19 cellular contexts compared by ENCODE assay signal in genomic region chr7:1210321-1210978, GRCh38. TPM values are rescaled to one million over a fixed set of nuclear protein-coding genes. Genes with fewer than 3 reads are reported as not detected.
DNase-seq lines count a peak whose midpoint lies in the region; ATAC-seq and TF ChIP-seq lines count a peak whose summit lies in the region.
"Had no signal": no experiment of that assay in that cellular context is flagged by ENCODE, and none has a peak within 500 bp of the region (broad histone marks: within the 10 kb centered on the region; RNA-seq: fewer than 3 reads in every experiment).

No MANE protein-coding gene starts in this region.

- no peaks in the 10 kb centered on the region for H3K9me3 ChIP-seq in A673 (ENCODE audit: low read depth, low read length, poor library complexity, severe bottlenecking)
- H3K9me3 ChIP-seq: uterus had no signal

- CTCF ChIA-PET in A673 (lab: Charles Lee): no interaction called here

- POLR2A ChIA-PET in A673 (lab: Charles Lee; ENCODE audit: low non-redundant PET): no interaction called here

- H3K36me3 ChIP-seq in A673 (ENCODE audit: insufficient read depth, low read length, poor library complexity, severe bottlenecking): no peaks in the 10 kb centered on the region
- H3K36me3 ChIP-seq: uterus had no signal

- no peak for TF ChIP-seq CTCF in A673 (conservative IDR thresholded peaks at IDR 0.05; ENCODE audit: low read depth, low read length)

- intact Hi-C loops in A673 (cut with micrococcal nuclease; ENCODE audit: unreplicated experiment): no loop called here
- intact Hi-C loops in left cardiac atrium (cut with DNase I): no loop called here
- intact Hi-C loops in left colon (cut with DNase I, micrococcal nuclease): no loop called here

- no peak overlapping the region for H3K4me3 ChIP-seq in A673 (ENCODE audit: low read depth, low read length, poor library complexity, severe bottlenecking)
- H3K4me3 ChIP-seq: K562, uterus had no signal

- no peak overlapping the region for H3K27ac ChIP-seq in A673 (ENCODE audit: low read depth, low read length, poor library complexity, severe bottlenecking)
- H3K27ac ChIP-seq: uterus had no signal

- peak; percentile 68 for DNase-seq in A673 (ENCODE audit: low spot score)
- DNase-seq in DMS 273 treated with DMSO at 0.1 percent for 48 hours (lab: John Stamatoyannopoulos, UW): peak; percentile 20
- DNase-seq in RPMI7951 (ENCODE audit: low read depth): peak; percentile 36
- peak; percentile 44 for DNase-seq in left cardiac atrium
- DNase-seq in stimulated activated CD4-positive, alpha-beta T cell treated with anti-CD3 and anti-CD28 coated beads, Interleukin-1b, Interleukin-23, amount 100 ng/mL, for 48 hours: no peak
- no peak for DNase-seq in NCI-H1092 (lab: John Stamatoyannopoulos, UW)
- no peak for DNase-seq in left colon
- DNase-seq: activated CD4-positive, alpha-beta T cell treated with anti-CD3 and anti-CD28 coated beads, Interleukin-2, amount 50 U/mL, for 1 hour; activated T-cell treated with anti-CD3 and anti-CD28 coated beads, Interleukin-2, amount 50 U/mL, for 48 hours; midbrain; NCI-H526; stimulated activated naive CD4-positive, alpha-beta T cell; uterus had no signal

- H3K27me3 ChIP-seq in A673 (replicated peaks; ENCODE audit: insufficient read depth, low read depth, low read length, poor library complexity): no peaks in the 10 kb centered on the region

- peaks cover 9% of the 10 kb centered on the region for H3K4me1 ChIP-seq in A673 (ENCODE audit: insufficient read depth, low read length, poor library complexity, severe bottlenecking)

- no TSS peak for BruUV-seq in A673 (replicated peaks; lab: Mats Ljungman, UMichigan)

- ATAC-seq in left cardiac atrium: peak in 1 of 2 donors; percentile 27
- no peak for ATAC-seq in HG03196 (IDR thresholded peaks at IDR 0.05; ENCODE audit: unreplicated experiment)
- no peak for ATAC-seq in left colon
- ATAC-seq: HCT116 had no signal

RNA-seq across cellular contexts. Expression of gene UNCX, which starts 22.2 kb away (rescaled TPM):
- total RNA-seq in A673 (2021) (1.2 and 1.9 TPM in 2 replicates), left cardiac atrium (not detected), left colon (not detected)
- not detected in 2 replicates for total RNA-seq in RPMI7951 (2014; rRNA removed; shearing (Covaris generic))
- total RNA-seq: B cell, endothelial cell of umbilical vein, K562, omental fat pad, uterus had no signal

RNA-seq across cellular contexts. Expression of gene ZFAND2A, which starts 50.5 kb away (rescaled TPM):
- total RNA-seq in A673 (2021): 26.1 and 27.4 TPM in 2 replicates
- total RNA-seq in RPMI7951 (2014; rRNA removed; shearing (Covaris generic)): 33.0 and 34.9 TPM in 2 replicates
- 10 to 100 TPM in 1 of 2 donors, 1 to 10 TPM in 1; 9.8 to 16.7 TPM for total RNA-seq in left cardiac atrium
- 10 to 100 TPM; 40.7 to 90.0 TPM for total RNA-seq in left colon

Comparison
In these comparisons a context has a peak if more than half of its experiments do, and no peak if none do; other contexts are left out.
1. DNase-seq: peak in A673 (single experiment), DMS 273 treated with DMSO at 0.1 percent for 48 hours (single experiment), RPMI7951 (single experiment) and left cardiac atrium (single experiment); none in stimulated activated CD4-positive, alpha-beta T cell treated with anti-CD3 and anti-CD28 coated beads, Interleukin-1b, Interleukin-23, amount 100 ng/mL, for 48 hours (single experiment), NCI-H1092 (single experiment) and left colon (0 of 2).